In the genomic region with DNA sequence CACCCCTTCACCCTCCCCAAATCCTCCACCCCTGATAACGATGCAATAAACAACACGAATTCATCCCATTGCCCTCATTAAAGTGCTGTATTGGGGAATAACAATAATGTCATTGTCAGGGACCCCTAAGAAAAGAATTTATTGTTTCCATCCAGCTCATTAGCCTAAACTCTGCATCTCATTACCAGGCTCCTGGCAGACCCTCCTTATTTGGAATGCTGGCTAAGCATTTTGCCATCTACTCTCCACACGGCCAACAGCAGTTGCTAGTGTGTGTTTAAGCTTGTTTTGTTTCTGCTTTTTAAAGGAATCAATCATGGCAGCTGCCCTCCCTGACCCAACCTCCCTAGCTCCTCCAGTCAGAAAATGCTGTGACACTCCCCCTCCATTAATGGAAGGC, we compare ENCODE assay signal across 18 cellular contexts. TPM values are rescaled to one million over a fixed set of nuclear protein-coding genes. Genes with fewer than 3 reads are reported as not detected.
DNase-seq lines count a peak whose midpoint lies in the region; ATAC-seq and TF ChIP-seq lines count a peak whose summit lies in the region.
"Had no signal": no experiment of that assay in that cellular context is flagged by ENCODE, and none has a peak within 500 bp of the region (broad histone marks: within the 10 kb centered on the region; RNA-seq: fewer than 3 reads in every experiment).

No MANE protein-coding gene starts in this region.

- no CpG with 5 or more reads among the region's 3 CpGs for WGBS in H9 (ENCODE audit: extremely low coverage, insufficient read length, low lambda C conversion rate)

- H2BK12ac ChIP-seq in H9 (ENCODE audit: insufficient read length, low read depth, low read length), result no peak overlapping the region

- H3K4me3 ChIP-seq in WERI-Rb-1 (ENCODE audit: low read depth, low read length), result no peak overlapping the region
- H3K4me3 ChIP-seq in CD8-positive, alpha-beta T cell (ENCODE audit: low read depth, low read length), result no peak overlapping the region

- H3K4me1 ChIP-seq in H9 (ENCODE audit: insufficient read depth, low read length), result no peaks in the 10 kb centered on the region
- no peaks in the 10 kb centered on the region for H3K4me1 ChIP-seq in CD8-positive, alpha-beta T cell (ENCODE audit: insufficient read depth, low read length)
- H3K4me1 ChIP-seq: BE2C had no signal

- H3K4ac ChIP-seq in H9 (ENCODE audit: low read depth, low read length), result no peak overlapping the region

- H3K27me3 ChIP-seq in H9 (ENCODE audit: insufficient read depth, low read length), result no peaks in the 10 kb centered on the region
- H3K27me3 ChIP-seq in layer of hippocampus (ENCODE audit: control insufficient read depth, insufficient read depth, low read length), result no peaks in the 10 kb centered on the region
- no peaks in the 10 kb centered on the region for H3K27me3 ChIP-seq in WERI-Rb-1 (ENCODE audit: insufficient read depth, low read depth, severe bottlenecking)
- no peaks in the 10 kb centered on the region for H3K27me3 ChIP-seq in CD8-positive, alpha-beta T cell (ENCODE audit: insufficient read depth, low read length)
- H3K27me3 ChIP-seq: BE2C had no signal

- H3K27me3 Mint-ChIP-seq in H9 (ENCODE audit: low read depth), result no peaks in the 10 kb centered on the region; the same call in 1 of the 2 replicates
- no peaks in the 10 kb centered on the region for H3K27me3 Mint-ChIP-seq in CD8-positive, alpha-beta T cell (ENCODE audit: low read depth)

- DNase-seq in H9 (no peak), caudate nucleus (lab: John Stamatoyannopoulos, UW) (peak in 49 of 61 donors; percentile 2 to 84 (median 43)), substantia nigra (lab: John Stamatoyannopoulos, UW) (peak in 37 of 49 donors; percentile 3 to 69 (median 42)), WERI-Rb-1 (no peak), kidney glomerular epithelial cell (lab: John Stamatoyannopoulos, UW) (no peak)
- no peak for DNase-seq in CD8-positive, alpha-beta T cell
- DNase-seq: BE2C; EL; IMR-90; Kasumi-1; NCI-H1105 treated with DMSO at 0.1 percent for 48 hours; NCI-H1930; NCI-H524; NK-92 treated with Interleukin-12 subunit alpha and Interleukin-12 subunit beta, amount 100 ng/mL, for 24 hours; OCI-M1 had no signal

- H4K20me1 ChIP-seq in H9 (ENCODE audit: control insufficient read depth, insufficient read depth, insufficient read length), result no peaks in the 10 kb centered on the region

- peaks cover 14 to 16% of the 10 kb centered on the region in 2 experiments for H3K4me1 Mint-ChIP-seq in H9
- no peaks in the 10 kb centered on the region for H3K4me1 Mint-ChIP-seq in CD8-positive, alpha-beta T cell (ENCODE audit: low read depth)

- no peaks in the 10 kb centered on the region for H3K79me2 ChIP-seq in H9 (ENCODE audit: insufficient read depth, low read length)

- no peaks in the 10 kb centered on the region for H3K79me1 ChIP-seq in H9 (ENCODE audit: insufficient read depth, low read depth, low read length, poor library complexity, severe bottlenecking)

- H3K27ac ChIP-seq in H9 (ENCODE audit: insufficient read length, low read depth, low read length), result no peak overlapping the region
- peak overlapping the region; percentile 82 for H3K27ac ChIP-seq in caudate nucleus (ENCODE audit: low read depth, low read length)
- peak overlapping the region; percentile 79 for H3K27ac ChIP-seq in layer of hippocampus (ENCODE audit: low read depth, low read length)
- H3K27ac ChIP-seq in substantia nigra (ENCODE audit: low read depth, low read length, poor library complexity, severe bottlenecking), result peak overlapping the region; percentile 88
- no peak overlapping the region for H3K27ac ChIP-seq in WERI-Rb-1
- H3K27ac ChIP-seq in CD8-positive, alpha-beta T cell (ENCODE audit: low read depth, low read length), result no peak overlapping the region
- H3K27ac ChIP-seq: RWPE1 had no signal

- TF ChIP-seq CTCF in H9 (conservative IDR thresholded peaks at IDR 0.05), result no peak
- no peak for TF ChIP-seq CTCF in WERI-Rb-1 (IDR thresholded peaks at IDR 0.05; ENCODE audit: low read depth, low read length)
- TF ChIP-seq CTCF in CD8-positive, alpha-beta T cell (IDR thresholded peaks at IDR 0.05), result no peak

- no peak overlapping the region for H4K5ac ChIP-seq in H9 (ENCODE audit: insufficient read length, low read depth, low read length)

- intact Hi-C loops in CD8-positive, alpha-beta T cell (cut with DNase I, micrococcal nuclease), result no loop called here

- H4K8ac ChIP-seq in H9 (replicated peaks; ENCODE audit: insufficient read length, low read depth, low read length), result no peak overlapping the region

- no peak overlapping the region for H3K4me2 ChIP-seq in H9 (ENCODE audit: insufficient read depth, insufficient read length, low read length)

- POLR2A ChIA-PET in CD8-positive, alpha-beta T cell (lab: Charles Lee), result no interaction called here

- H3T11ph ChIP-seq in H9 (ENCODE audit: low read length), result no peak overlapping the region

- no peaks in the 10 kb centered on the region for H3K9me3 ChIP-seq in H9 (ENCODE audit: control insufficient read depth, low read depth, low read length)
- H3K9me3 ChIP-seq in WERI-Rb-1 (ENCODE audit: severe bottlenecking), result no peaks in the 10 kb centered on the region
- H3K9me3 ChIP-seq in CD8-positive, alpha-beta T cell (ENCODE audit: low read length), result no peaks in the 10 kb centered on the region
- H3K9me3 ChIP-seq: BE2C had no signal

- no peak overlapping the region for H2AFZ ChIP-seq in H9 (ENCODE audit: low read length)

- H3K36me3 ChIP-seq in WERI-Rb-1, result peaks cover 2% of the 10 kb centered on the region; the same call in 1 of the 2 replicates
- H3K36me3 ChIP-seq in CD8-positive, alpha-beta T cell (ENCODE audit: insufficient read depth, low read length), result peaks cover 4% of the 10 kb centered on the region
- H3K36me3 ChIP-seq: BE2C had no signal

- no peak for ATAC-seq in CD8-positive, alpha-beta T cell
- ATAC-seq in HG03196 (IDR thresholded peaks at IDR 0.05; ENCODE audit: unreplicated experiment), result no peak

- no peak overlapping the region for H3K23ac ChIP-seq in H9 (ENCODE audit: insufficient read length, low read depth, low read length)

- CTCF ChIA-PET in CD8-positive, alpha-beta T cell (lab: Charles Lee), result no interaction called here

- H2BK15ac ChIP-seq in H9 (ENCODE audit: low read depth, low read length), result no peak overlapping the region

- H3K56ac ChIP-seq in H9 (ENCODE audit: insufficient read length, low read depth, low read length), result no peak overlapping the region

- no peak overlapping the region for H4K91ac ChIP-seq in H9 (ENCODE audit: insufficient read length, low read depth, low read length)

- H3K9me3 Mint-ChIP-seq in H9, result no peaks in the 10 kb centered on the region
- H3K9me3 Mint-ChIP-seq in CD8-positive, alpha-beta T cell, result no peaks in the 10 kb centered on the region

- no peak overlapping the region for H2BK5ac ChIP-seq in H9 (ENCODE audit: insufficient read length, low read length)

- no peak overlapping the region for H3K18ac ChIP-seq in H9 (ENCODE audit: insufficient read length, low read depth, low read length)

- H3K9ac ChIP-seq in H9 (ENCODE audit: extremely low read depth, insufficient read length, low read length), result no peak overlapping the region

- no peak overlapping the region for H2BK120ac ChIP-seq in H9 (ENCODE audit: low read depth, low read length, poor library complexity, severe bottlenecking)

- H2AK5ac ChIP-seq in H9 (ENCODE audit: insufficient read length, low read length), result no peak overlapping the region

- H3K36me3 Mint-ChIP-seq in H9 (ENCODE audit: insufficient read depth in 1 of 3, low read depth in 3 of 3), result peaks cover 0 to 5% (median 3%) of the 10 kb centered on the region in 3 experiments; a peak in 1 of 7 replicates
- peaks cover 77% of the 10 kb centered on the region for H3K36me3 Mint-ChIP-seq in CD8-positive, alpha-beta T cell

- H3K4me3 Mint-ChIP-seq in H9, result no peak overlapping the region
- H3K4me3 Mint-ChIP-seq in CD8-positive, alpha-beta T cell, result no peak overlapping the region

- H2BK20ac ChIP-seq in H9 (ENCODE audit: low read depth, low read length, poor library complexity, severe bottlenecking), result no peak overlapping the region

- no peaks in the 10 kb centered on the region for H3K23me2 ChIP-seq in H9 (ENCODE audit: insufficient read length, low read depth, low read length, poor library complexity, severe bottlenecking)

- no peak overlapping the region for H3K14ac ChIP-seq in H9 (ENCODE audit: insufficient read depth, low read length)

- peak overlapping the region in 2 of 3 experiments; percentile 10 to 42; a peak in 1 of 7 replicates for H3K27ac Mint-ChIP-seq in H9
- no peak overlapping the region for H3K27ac Mint-ChIP-seq in CD8-positive, alpha-beta T cell

RNA-seq across cellular contexts. Expression of a gene that starts 43.5 kb away (rescaled TPM):
- 18.9 and 21.2 TPM in 2 replicates for total RNA-seq in H9 (2021)
- 1 to 10 TPM; 3.3 to 5.1 TPM for total RNA-seq in CD8-positive, alpha-beta T cell

Comparison
In these comparisons a context has a peak if more than half of its experiments do, and no peak if none do; other contexts are left out.
1. DNase-seq: peak in caudate nucleus (49 of 61) and substantia nigra (37 of 49); none in H9 (single experiment), WERI-Rb-1 (single experiment), CD8-positive, alpha-beta T cell (0 of 7) and kidney glomerular epithelial cell (single experiment).
2. H3K27ac ChIP-seq: peak in caudate nucleus (single experiment), layer of hippocampus (single experiment) and substantia nigra (single experiment); none in H9 (single experiment), WERI-Rb-1 (single experiment) and CD8-positive, alpha-beta T cell (single experiment).